Comparison of ENCODE assay signal across 1 cellular context in genomic region chr10:82256275-82256674, GRCh38.
TF ChIP-seq lines count a peak whose summit lies in the region.

No MANE protein-coding gene starts in this region.

TF ChIP-seq in GM23338, 12 proteins besides CTCF, POLR2A, EP300 and RAD21 (continued from another document):
- TF ChIP-seq ETS1 (IDR thresholded peaks at IDR 0.05) (no peak), ZNF114 (CRISPR knock-in tag; IDR thresholded peaks at IDR 0.05) (no peak), REST (IDR thresholded peaks at IDR 0.05; ENCODE audit: unreplicated experiment) (no peak)
